Comparison of ENCODE assay signal across 13 cellular contexts in genomic region chr5:61735999-61736398, GRCh38.
DNase-seq lines count a peak whose midpoint lies in the region; ATAC-seq, FAIRE-seq and TF ChIP-seq lines count a peak whose summit lies in the region.
"Had no signal": no experiment of that assay in that cellular context is flagged by ENCODE, and none has a peak within 500 bp of the region (broad histone marks: within the 10 kb centered on the region; RNA-seq: fewer than 3 reads in every experiment).

No MANE protein-coding gene starts in this region.

- no peak for TF ChIP-seq CTCF in body of pancreas (IDR thresholded peaks at IDR 0.05)
- no peak for TF ChIP-seq CTCF in neural cell (IDR thresholded peaks at IDR 0.05; ENCODE audit: poor library complexity, severe bottlenecking)
- no peak for TF ChIP-seq CTCF in smooth muscle cell (IDR thresholded peaks at IDR 0.05; ENCODE audit: borderline replicate concordance, insufficient read depth, poor library complexity, severe bottlenecking)
- no peak for TF ChIP-seq CTCF in brain microvascular endothelial cell (IDR thresholded peaks at IDR 0.05; ENCODE audit: low read depth, low read length, missing control alignments)

- H3K4me2 ChIP-seq in neural cell (ENCODE audit: low read length), result peak overlapping the region; percentile 46
- peak overlapping the region; percentile 71 for H3K4me2 ChIP-seq in smooth muscle cell

- H3K4me3 ChIP-seq in body of pancreas (no peak overlapping the region), neural cell (ENCODE audit: low read length) (peak overlapping the region; percentile 45), smooth muscle cell (no peak overlapping the region), brain microvascular endothelial cell (ENCODE audit: low read depth, low read length) (no peak overlapping the region)
- H3K4me3 ChIP-seq: Peyer's patch had no signal

- TF ChIP-seq EP300 in neural cell (conservative IDR thresholded peaks at IDR 0.05; ENCODE audit: poor library complexity, severe bottlenecking), result no peak

- H3K4me1 ChIP-seq in body of pancreas (peaks cover 55% of the 10 kb centered on the region), smooth muscle cell (ENCODE audit: low read depth) (peaks cover 16% of the 10 kb centered on the region)
- H3K4me1 ChIP-seq: Peyer's patch had no signal

- H3K9me3 ChIP-seq in body of pancreas (no peaks in the 10 kb centered on the region), neural cell (ENCODE audit: low read length) (no peaks in the 10 kb centered on the region), smooth muscle cell (replicated peaks; ENCODE audit: low read depth) (no peaks in the 10 kb centered on the region)
- H3K9me3 ChIP-seq: Peyer's patch had no signal

- H4K20me1 ChIP-seq in neural cell (ENCODE audit: insufficient read depth) (no peaks in the 10 kb centered on the region), smooth muscle cell (ENCODE audit: low read depth) (no peaks in the 10 kb centered on the region)

- H3K9ac ChIP-seq in neural cell (ENCODE audit: low read length) (peak overlapping the region; percentile 66), smooth muscle cell (ENCODE audit: low read depth) (peak overlapping the region; percentile 49)

- no peak for TF ChIP-seq POLR2A in body of pancreas (IDR thresholded peaks at IDR 0.05)

- H3K27ac ChIP-seq in body of pancreas (peak overlapping the region; percentile 23 to 72 (median 60)), neural cell (ENCODE audit: low read length) (peak overlapping the region; percentile 98), smooth muscle cell (ENCODE audit: low read depth) (peak overlapping the region; percentile 83), brain microvascular endothelial cell (no peak overlapping the region)
- H3K27ac ChIP-seq: Peyer's patch had no signal

- H3F3A ChIP-seq in neural cell (ENCODE audit: insufficient read depth, low read length, poor library complexity, severe bottlenecking) (peaks cover 9% of the 10 kb centered on the region), smooth muscle cell (ENCODE audit: low read depth) (peaks cover 3% of the 10 kb centered on the region)

- FAIRE-seq in urothelium cell line (lab: Jason Lieb, UNC), result no peak

- H3K36me3 ChIP-seq in body of pancreas (replicated peaks in 1 of 2; ENCODE audit: insufficient read depth in 1 of 2, low read depth in 2 of 2), result no peaks in the 10 kb centered on the region
- no peaks in the 10 kb centered on the region for H3K36me3 ChIP-seq in neural cell (ENCODE audit: insufficient read depth, low read length)
- no peaks in the 10 kb centered on the region for H3K36me3 ChIP-seq in smooth muscle cell (ENCODE audit: low read depth)
- no peaks in the 10 kb centered on the region for H3K36me3 ChIP-seq in brain microvascular endothelial cell (replicated peaks)
- H3K36me3 ChIP-seq: Peyer's patch had no signal

- peak; percentile 51 for ATAC-seq in body of pancreas
- ATAC-seq: CD8-positive, alpha-beta T cell had no signal

- WGBS in body of pancreas, 2 donors, result 25 to 27% methylated on average over 2 of the region's 2 CpGs
- 97% methylated on average over 2 of the region's 2 CpGs for WGBS in smooth muscle cell (ENCODE audit: low lambda C conversion rate)

- H3K79me2 ChIP-seq in neural cell (replicated peaks; ENCODE audit: insufficient read depth, low read length) (no peaks in the 10 kb centered on the region), smooth muscle cell (ENCODE audit: low read depth) (no peaks in the 10 kb centered on the region)

- intact Hi-C loops in body of pancreas (cut with DNase I), result no loop called here

- no peaks in the 10 kb centered on the region for H3K27me3 ChIP-seq in body of pancreas
- H3K27me3 ChIP-seq in neural cell (ENCODE audit: insufficient read depth, low read depth, low read length), result no peaks in the 10 kb centered on the region
- H3K27me3 ChIP-seq in smooth muscle cell (ENCODE audit: low read depth), result no peaks in the 10 kb centered on the region
- H3K27me3 ChIP-seq in brain microvascular endothelial cell (replicated peaks), result no peaks in the 10 kb centered on the region
- H3K27me3 ChIP-seq: Peyer's patch had no signal

- DNase-seq in body of pancreas (no peak), kidney glomerular epithelial cell (lab: John Stamatoyannopoulos, UW) (peak; percentile 26), smooth muscle cell (lab: John Stamatoyannopoulos, UW; ENCODE audit: unreplicated experiment) (no peak), glomerular visceral epithelial cell (ENCODE audit: extremely low spot score) (no peak), urothelium cell line (ENCODE audit: low spot score) (no peak), brain microvascular endothelial cell (no peak)
- DNase-seq: CD8-positive, alpha-beta T cell; NCI-H1930; NCI-H2171 treated with DMSO at 0.1 percent for 48 hours; NCI-H510A; Peyer's patch; Right ventricle myocardium superior had no signal

- peak overlapping the region; percentile 47 for H2AFZ ChIP-seq in neural cell (ENCODE audit: low read depth, low read length)
- peak overlapping the region; percentile 52 for H2AFZ ChIP-seq in smooth muscle cell (ENCODE audit: low read depth)

- TF ChIP-seq RAD21 in neural cell (conservative IDR thresholded peaks at IDR 0.05), result no peak

- no peaks in the 10 kb centered on the region for H3K9me2 ChIP-seq in neural cell (ENCODE audit: insufficient read depth, low read length)

- in situ Hi-C loops in brain microvascular endothelial cell (cut with HindIII; ENCODE audit: low pct_ligation_motif_present, low sequenced_read_pairs), result no loop called here

TF ChIP-seq in neural cell, 6 proteins besides CTCF, POLR2A, EP300 and RAD21:
- TF ChIP-seq POLR2AphosphoS5 (IDR thresholded peaks at IDR 0.05) (no peak), SMC3 (conservative IDR thresholded peaks at IDR 0.05; ENCODE audit: poor library complexity) (no peak)
